In genomic region chr1:1213919-1214599, GRCh38 we compare ENCODE assay signal across 11 cellular contexts. TPM values are rescaled to one million over a fixed set of nuclear protein-coding genes. Genes with fewer than 3 reads are reported as not detected.
DNase-seq lines count a peak whose midpoint lies in the region; FAIRE-seq and TF ChIP-seq lines count a peak whose summit lies in the region.
"Had no signal": no experiment of that assay in that cellular context is flagged by ENCODE, and none has a peak within 500 bp of the region (broad histone marks: within the 10 kb centered on the region; RNA-seq: fewer than 3 reads in every experiment).

Gene TNFRSF4, minus strand, starts transcription at chr1:1214153. Its CDS starts 26 bp downstream, at chr1:1214127.

- H3K4me1 ChIP-seq in GM23248 (ENCODE audit: insufficient read depth): no peaks in the 10 kb centered on the region
- H3K4me1 ChIP-seq in adrenal gland (replicated peaks in 1 of 2): no peaks in the 10 kb centered on the region

- no peaks in the 10 kb centered on the region for H4K20me1 ChIP-seq in GM23248 (ENCODE audit: insufficient read depth)

- DNase-seq in GM12891 (ENCODE audit: insufficient read length, low spot score) (no peak), UCSD-AML1 (lab: John Stamatoyannopoulos, UW; ENCODE audit: unreplicated experiment) (peak; percentile 57), NCI-H1105 (lab: John Stamatoyannopoulos, UW) (no peak), GM23248 (no peak), adrenal gland (no peak), NCI-H526 treated with DMSO at 0.1 percent for 48 hours (lab: John Stamatoyannopoulos, UW) (no peak)
- peak; percentile 64 for DNase-seq in stimulated activated CD4-positive, alpha-beta T cell treated with anti-CD3 and anti-CD28 coated beads, Interleukin-2, amount 100 ng/mL, for 4 hours (ENCODE audit: low read depth)
- DNase-seq: DMS79, NCI-H2081 treated with DMSO at 0.1 percent for 48 hours had no signal

- intact Hi-C loops in dendritic cell treated with granulocyte-macrophage colony-stimulating factor and Interleukin-4, amounts not matched to agents 40 ng/mL and 50 ng/mL, for 4 days (cut with micrococcal nuclease): no loop called here
- intact Hi-C loops in adrenal gland (cut with DNase I): loop anchor here in 1 of 2 donors (5.0 kb wide), 1 partner anchor 82 kb away; no protein-coding TSS in a partner anchor

- peak within 1 kb of the TSS; percentile 54 for H3K4me3 Mint-ChIP-seq in dendritic cell treated with granulocyte-macrophage colony-stimulating factor and Interleukin-4, amounts not matched to agents 40 ng/mL and 50 ng/mL, for 4 days

- TF ChIP-seq CTCF in adrenal gland (IDR thresholded peaks at IDR 0.05): no peak

- peaks cover 50% of the 10 kb centered on the region for H3K36me3 Mint-ChIP-seq in dendritic cell treated with granulocyte-macrophage colony-stimulating factor and Interleukin-4, amounts not matched to agents 40 ng/mL and 50 ng/mL, for 4 days (ENCODE audit: low read depth)

- no peak for TF ChIP-seq POLR2A in GM12891 (IDR thresholded peaks at IDR 0.05; ENCODE audit: low read depth, low read length)
- no peak for TF ChIP-seq POLR2A in adrenal gland (IDR thresholded peaks at IDR 0.05)

- H3K4me3 ChIP-seq in GM23248: no peak within 1 kb of the TSS
- peak within 1 kb of the TSS in 1 of 4 donors; percentile 23 for H3K4me3 ChIP-seq in adrenal gland

- no peaks in the 10 kb centered on the region for H3K9me3 ChIP-seq in GM23248 (ENCODE audit: low read depth)
- H3K9me3 ChIP-seq in adrenal gland (replicated peaks in 1 of 3): no peaks in the 10 kb centered on the region

- no peak within 1 kb of the TSS for H3K9ac ChIP-seq in GM23248

- H3F3A ChIP-seq in GM23248 (ENCODE audit: insufficient read depth): no peaks in the 10 kb centered on the region

- H3K27ac ChIP-seq in GM23248: no peak within 1 kb of the TSS
- H3K27ac ChIP-seq in adrenal gland: peak within 1 kb of the TSS in 1 of 5 donors; percentile 29

- H3K79me2 ChIP-seq in GM23248 (ENCODE audit: insufficient read depth): no peaks in the 10 kb centered on the region

- H2AFZ ChIP-seq in GM23248: no peak within 1 kb of the TSS

- FAIRE-seq in GM12891 (lab: Jason Lieb, UNC): peak; percentile 43

- H3K27ac Mint-ChIP-seq in dendritic cell treated with granulocyte-macrophage colony-stimulating factor and Interleukin-4, amounts not matched to agents 40 ng/mL and 50 ng/mL, for 4 days: no peak within 1 kb of the TSS

- no peaks in the 10 kb centered on the region for H3K9me3 Mint-ChIP-seq in dendritic cell treated with granulocyte-macrophage colony-stimulating factor and Interleukin-4, amounts not matched to agents 40 ng/mL and 50 ng/mL, for 4 days

- H3K4me2 ChIP-seq in GM23248 (ENCODE audit: unreplicated experiment): no peak within 1 kb of the TSS

- H3K27me3 ChIP-seq in GM23248 (replicated peaks; ENCODE audit: insufficient read depth) (no peaks in the 10 kb centered on the region), adrenal gland (no peaks in the 10 kb centered on the region)

- no peaks in the 10 kb centered on the region for H3K9me2 ChIP-seq in GM23248 (ENCODE audit: insufficient read depth)

- H3K36me3 ChIP-seq in GM23248 (ENCODE audit: low read depth) (peaks cover 5% of the 10 kb centered on the region; the same call in 1 of the 2 replicates), adrenal gland (replicated peaks in 1 of 2) (peaks cover 0 to 23% of the 10 kb centered on the region in 2 donors)

- in situ Hi-C loops in GM23248 (cut with MboI): no loop called here

- peaks cover 43% of the 10 kb centered on the region for H3K27me3 Mint-ChIP-seq in dendritic cell treated with granulocyte-macrophage colony-stimulating factor and Interleukin-4, amounts not matched to agents 40 ng/mL and 50 ng/mL, for 4 days

- peaks cover 35% of the 10 kb centered on the region for H3K4me1 Mint-ChIP-seq in dendritic cell treated with granulocyte-macrophage colony-stimulating factor and Interleukin-4, amounts not matched to agents 40 ng/mL and 50 ng/mL, for 4 days (ENCODE audit: low read depth)

- 41 to 42% methylated on average over 23 to 28 of the region's 28 CpGs for WGBS in GM23248 (ENCODE audit: low coverage in 1 of 2, low lambda C conversion rate in 2 of 2, missing lambda C conversion rate in 2 of 2), 2 experiments
- 57 to 81% (median 59%) methylated on average over 8 to 28 of the region's 28 CpGs for WGBS in adrenal gland, 4 donors

TF ChIP-seq in GM12891, 5 proteins besides CTCF, POLR2A, EP300 and RAD21:
- TF ChIP-seq POU2F2 (IDR thresholded peaks at IDR 0.05; ENCODE audit: low read depth, low read length) (no peak), POLR2AphosphoS5 (IDR thresholded peaks at IDR 0.05; ENCODE audit: low read depth, low read length) (no peak), SPI1 (IDR thresholded peaks at IDR 0.05; ENCODE audit: low read depth, low read length) (no peak), PAX5 (IDR thresholded peaks at IDR 0.05; ENCODE audit: insufficient read depth, low read length, severe bottlenecking) (no peak), TAF1 (IDR thresholded peaks at IDR 0.05; ENCODE audit: low read depth, low read length) (no peak)
TF ChIP-seq in GM12891: peak in this region for 0.

RNA-seq across cellular contexts. Expression of gene TNFRSF4, which starts in this region (rescaled TPM):
- 13.1 TPM for polyA plus RNA-seq in GM12891 (2012; ENCODE audit: low read depth, missing spikeins)
- total RNA-seq in GM23248 (2014; rRNA removed; shearing (Covaris generic)): not detected in 2 replicates
- polyA plus RNA-seq in GM23248 (2016; fragmentation: Nextera tagmentation; extraction: Ambion mirVana) (not detected in 2 replicates), adrenal gland (1 to 10 TPM in 2 of 3 donors, not detected in 1; 4.7 to 6.9 TPM)
- total RNA-seq in adrenal gland: 1 to 10 TPM in 4 of 8 donors, under 1 TPM in 3, not detected in 1; 0.32 to 2.7 (median 1.1) TPM
- total RNA-seq: SK-MEL-5 had no signal

Comparison
In these comparisons a context has a peak if more than half of its experiments do, and no peak if none do; other contexts are left out.
1. DNase-seq: peak in UCSD-AML1 (single experiment) and stimulated activated CD4-positive, alpha-beta T cell treated with anti-CD3 and anti-CD28 coated beads, Interleukin-2, amount 100 ng/mL, for 4 hours (single experiment); none in GM12891 (single experiment), NCI-H1105 (single experiment), GM23248 (single experiment), adrenal gland (0 of 7) and NCI-H526 treated with DMSO at 0.1 percent for 48 hours (single experiment).